Comparison of ENCODE assay signal across 1 cellular context in the genomic region with DNA sequence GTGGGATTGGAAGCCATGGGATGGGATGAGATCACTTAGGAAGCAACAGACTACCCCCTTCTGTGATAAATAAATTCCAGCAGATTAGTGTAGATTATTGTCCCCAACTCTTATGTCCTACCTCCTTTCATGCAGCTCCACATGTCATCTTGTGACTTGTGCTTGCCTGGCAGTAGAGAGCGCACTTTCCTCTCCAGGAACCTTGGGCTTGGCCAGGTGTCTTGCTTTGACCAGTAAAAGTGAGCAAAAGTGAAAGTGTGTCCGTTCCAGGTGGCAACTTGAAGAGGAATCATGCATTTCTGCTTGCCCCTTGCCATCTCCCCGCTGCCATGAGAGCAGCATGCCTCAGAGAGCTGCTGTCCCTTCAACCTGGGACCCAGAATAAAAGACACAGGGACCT.
TF ChIP-seq lines count a peak whose summit lies in the region.

No MANE protein-coding gene starts in this region.

TF ChIP-seq in K562, 482 proteins besides CTCF, POLR2A, EP300 and RAD21 (continued from another document):
- no peak for TF ChIP-seq ZKSCAN3 (CRISPR knock-in tag; IDR thresholded peaks at IDR 0.05)
- no peak for TF ChIP-seq TCF15 (CRISPR knock-in tag; IDR thresholded peaks at IDR 0.05)
- no peak for TF ChIP-seq LARP7 (IDR thresholded peaks at IDR 0.05)
